In the genomic region with DNA sequence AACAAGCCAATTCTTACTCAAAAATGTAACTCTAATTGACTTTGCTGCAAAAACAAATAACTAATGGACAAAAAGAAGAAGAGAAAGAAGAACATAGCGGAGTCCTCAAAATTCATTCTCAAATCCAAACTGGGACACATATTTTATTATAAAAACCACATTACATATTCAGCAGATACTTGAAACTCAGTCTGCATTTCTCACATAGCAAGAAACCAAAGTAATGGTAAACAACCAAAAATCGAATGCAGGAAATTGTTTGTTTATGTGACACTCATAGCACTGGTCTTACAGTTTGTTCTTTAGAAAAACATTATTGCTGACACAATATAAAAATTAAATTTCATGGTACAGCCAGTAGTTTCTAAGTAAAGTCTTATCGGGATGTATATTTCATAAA, we compare ENCODE assay signal across 22 cellular contexts.
"Had no signal": no experiment of that assay in that cellular context is flagged by ENCODE, and none has a peak within 500 bp of the region (broad histone marks: within the 10 kb centered on the region; RNA-seq: fewer than 3 reads in every experiment).

No MANE protein-coding gene starts in this region.

- H3K4me1 Mint-ChIP-seq: central memory CD8-positive, alpha-beta T cell; immature natural killer cell; natural killer cell; stimulated activated memory B cell treated with anti-CD40 and anti-IgM and Interleukin-4, amounts not matched to agents 10 μg/mL and 1 μg/mL and 100 μg/mL, for 72 hours had no signal

- H3K4me3 Mint-ChIP-seq: central memory CD8-positive, alpha-beta T cell; immature natural killer cell; natural killer cell; stimulated activated memory B cell treated with anti-CD40 and anti-IgM and Interleukin-4, amounts not matched to agents 10 μg/mL and 1 μg/mL and 100 μg/mL, for 72 hours had no signal

- H3K27ac Mint-ChIP-seq: immature natural killer cell; natural killer cell; progenitor cell of endocrine pancreas; stimulated activated memory B cell treated with anti-CD40 and anti-IgM and Interleukin-4, amounts not matched to agents 10 μg/mL and 1 μg/mL and 100 μg/mL, for 72 hours had no signal

- H3K79me2 ChIP-seq: parathyroid adenoma had no signal

- H3K4me1 ChIP-seq: colonic mucosa, lower lobe of right lung, parathyroid adenoma, sigmoid colon, spleen, testis, tibial nerve, upper lobe of right lung, vagina had no signal

- H3K27ac ChIP-seq: colonic mucosa, lower lobe of right lung, neutrophil, parathyroid adenoma, sigmoid colon, spleen, testis, tibial nerve, upper lobe of right lung, vagina had no signal

- H2AFZ ChIP-seq: parathyroid adenoma had no signal

- H3K9me3 ChIP-seq: colonic mucosa, lower lobe of right lung, neutrophil, testis, upper lobe of right lung, vagina had no signal

- H3K36me3 Mint-ChIP-seq: immature natural killer cell; natural killer cell; stimulated activated memory B cell treated with anti-CD40 and anti-IgM and Interleukin-4, amounts not matched to agents 10 μg/mL and 1 μg/mL and 100 μg/mL, for 72 hours had no signal

- H3K36me3 ChIP-seq: colonic mucosa, lower lobe of right lung, neutrophil, sigmoid colon, spleen, tibial nerve, upper lobe of right lung, vagina had no signal

- DNase-seq: colonic mucosa; dermis blood vessel endothelial cell; effector memory CD4-positive, alpha-beta T cell; hypothalamus; immature natural killer cell; left ventricle myocardium superior; lower lobe of right lung; natural killer cell; sigmoid colon; spleen; stimulated activated CD4-positive, alpha-beta T cell treated with anti-CD3 and anti-CD28 coated beads, Interleukin-4, amount 100 ng/mL, for 4 hours; stimulated activated naive CD8-positive, alpha-beta T cell treated with anti-CD3 and anti-CD28 coated beads, Interleukin-15, Interleukin-2, amounts not matched to agents 100 U/mL and 50 U/mL, for 24 hours; substantia nigra; testis; upper lobe of right lung had no signal

- H3K4me3 ChIP-seq: colonic mucosa, lower lobe of right lung, sigmoid colon, spleen, testis, tibial nerve, upper lobe of right lung, vagina had no signal

- H3K27me3 Mint-ChIP-seq: central memory CD8-positive, alpha-beta T cell; progenitor cell of endocrine pancreas; stimulated activated memory B cell treated with anti-CD40 and anti-IgM and Interleukin-4, amounts not matched to agents 10 μg/mL and 1 μg/mL and 100 μg/mL, for 72 hours had no signal

- H3K27me3 ChIP-seq: colonic mucosa, neutrophil, sigmoid colon, spleen, testis, tibial nerve, upper lobe of right lung, vagina had no signal

- ATAC-seq: left ventricle myocardium superior; lower lobe of right lung; natural killer cell; stimulated activated memory B cell treated with anti-CD40 and anti-IgM and Interleukin-4, amounts not matched to agents 10 μg/mL and 1 μg/mL and 100 μg/mL, for 72 hours; stimulated activated naive CD8-positive, alpha-beta T cell treated with anti-CD3 and anti-CD28 coated beads, Interleukin-15, Interleukin-2, amounts not matched to agents 100 U/mL and 50 U/mL, for 24 hours; upper lobe of right lung had no signal
